Comparison of ENCODE assay signal across 11 cellular contexts in genomic region chr11:113249491-113249763, GRCh38.
DNase-seq lines count a peak whose midpoint lies in the region; ATAC-seq and TF ChIP-seq lines count a peak whose summit lies in the region.
"Had no signal": no experiment of that assay in that cellular context is flagged by ENCODE, and none has a peak within 500 bp of the region (broad histone marks: within the 10 kb centered on the region; RNA-seq: fewer than 3 reads in every experiment).

No MANE protein-coding gene starts in this region.

- ATAC-seq in DND-41 (ENCODE audit: insufficient read depth, low read depth) (no peak), T-cell (replicated peaks in 1 of 4) (no peak), HG03045 (IDR thresholded peaks at IDR 0.05; ENCODE audit: unreplicated experiment) (no peak)

- H4K20me1 ChIP-seq in DND-41 (ENCODE audit: insufficient read depth, low read length) (no peaks in the 10 kb centered on the region), OCI-LY1 (ENCODE audit: insufficient read depth, low read length) (no peaks in the 10 kb centered on the region)

- TF ChIP-seq CTCF in AG04449 (IDR thresholded peaks at IDR 0.05; ENCODE audit: insufficient read depth, low read length, missing control alignments), result peak; percentile 16
- TF ChIP-seq CTCF in DND-41 (IDR thresholded peaks at IDR 0.05; ENCODE audit: borderline replicate concordance, extremely low read depth, low read length, poor library complexity, severe bottlenecking), result peak; percentile 22
- TF ChIP-seq CTCF in OCI-LY1 (IDR thresholded peaks at IDR 0.05; ENCODE audit: low read length), result peak; percentile 30; the same call in 1 of the 2 replicates
- TF ChIP-seq CTCF in fibroblast of pulmonary artery (IDR thresholded peaks at IDR 0.05; ENCODE audit: low read length, missing control alignments), result peak; percentile 43

- H3K9me3 Mint-ChIP-seq in T-cell, result no peaks in the 10 kb centered on the region

- H3K27me3 Mint-ChIP-seq in T-cell, result peaks cover 17 to 35% of the 10 kb centered on the region in 2 donors

- CTCF ChIA-PET in AG04449 (lab: Yijun Ruan, JAX), result no interaction called here
- CTCF ChIA-PET in T-cell (lab: Charles Lee), result no interaction called here

- POLR2A ChIA-PET in AG04449 (lab: Yijun Ruan, JAX) (no interaction called here), T-cell (lab: Charles Lee) (no interaction called here)

- DNase-seq in AG04449 (ENCODE audit: low read depth, low spot score) (no peak), DND-41 (no peak), fibroblast of pulmonary artery (ENCODE audit: low read depth) (peak; percentile 14), KBM-7 (no peak), T-cell (no peak), GF-D8 (lab: John Stamatoyannopoulos, UW) (no peak)
- DNase-seq: NCI-H1436 treated with DMSO at 0.1 percent for 48 hours, sigmoid colon had no signal

- no peaks in the 10 kb centered on the region for H3K9me3 ChIP-seq in DND-41 (ENCODE audit: insufficient read depth, low read length, severe bottlenecking)
- H3K9me3 ChIP-seq in OCI-LY1 (ENCODE audit: low read length), result no peaks in the 10 kb centered on the region
- H3K9me3 ChIP-seq: sigmoid colon had no signal

- H3K4me1 ChIP-seq in DND-41 (ENCODE audit: insufficient read depth, low read length), result no peaks in the 10 kb centered on the region
- H3K4me1 ChIP-seq in OCI-LY1 (ENCODE audit: insufficient read depth, low read length, severe bottlenecking), result no peaks in the 10 kb centered on the region

- no peaks in the 10 kb centered on the region for H3K36me3 Mint-ChIP-seq in T-cell

- H3K36me3 ChIP-seq in DND-41 (ENCODE audit: insufficient read depth, low read length), result no peaks in the 10 kb centered on the region
- no peaks in the 10 kb centered on the region for H3K36me3 ChIP-seq in OCI-LY1 (ENCODE audit: insufficient read depth, low read length)
- H3K36me3 ChIP-seq: sigmoid colon had no signal

- no peaks in the 10 kb centered on the region for H3K27me3 ChIP-seq in DND-41 (ENCODE audit: insufficient read depth, low read length, poor library complexity)
- no peaks in the 10 kb centered on the region for H3K27me3 ChIP-seq in OCI-LY1 (ENCODE audit: insufficient read depth, low read length)
- H3K27me3 ChIP-seq: sigmoid colon had no signal

- H3K4me2 ChIP-seq in DND-41 (ENCODE audit: insufficient read depth, low read length), result no peak overlapping the region
- no peak overlapping the region for H3K4me2 ChIP-seq in OCI-LY1 (ENCODE audit: low read length)

- no peak overlapping the region for H3K27ac Mint-ChIP-seq in T-cell

- H3K79me2 ChIP-seq in DND-41 (ENCODE audit: insufficient read depth, low read length) (no peaks in the 10 kb centered on the region), OCI-LY1 (ENCODE audit: insufficient read depth, low read length) (no peaks in the 10 kb centered on the region)

- H3K9ac ChIP-seq in DND-41 (ENCODE audit: low read depth, low read length), result no peak overlapping the region
- H3K9ac ChIP-seq in OCI-LY1 (ENCODE audit: low read length), result no peak overlapping the region

- H2AFZ ChIP-seq in DND-41 (ENCODE audit: low read depth, low read length) (no peak overlapping the region), OCI-LY1 (ENCODE audit: low read length) (no peak overlapping the region)

- no peaks in the 10 kb centered on the region for H3F3A ChIP-seq in OCI-LY1 (ENCODE audit: insufficient read depth, low read length)

- H3K4me3 Mint-ChIP-seq in T-cell, result no peak overlapping the region

- in situ Hi-C loops in KBM-7 (cut with MboI; ENCODE audit: low pct_unique_long_range_greater_than_20kb, low sequenced_read_pairs), result no loop called here

- H3K4me1 Mint-ChIP-seq in T-cell, result no peaks in the 10 kb centered on the region

- H3K27ac ChIP-seq in DND-41 (ENCODE audit: low read length) (no peak overlapping the region), OCI-LY1 (ENCODE audit: low read depth, low read length, poor library complexity, severe bottlenecking) (no peak overlapping the region)
- H3K27ac ChIP-seq: sigmoid colon, SK-N-MC had no signal

- H3K4me3 ChIP-seq in AG04449 (ENCODE audit: low read depth, low read length) (no peak overlapping the region), DND-41 (ENCODE audit: low read depth in 1 of 2, low read length in 2 of 2) (no peak overlapping the region), OCI-LY1 (ENCODE audit: low read depth, low read length, poor library complexity, severe bottlenecking) (no peak overlapping the region), fibroblast of pulmonary artery (replicated peaks; ENCODE audit: low read depth, low read length) (no peak overlapping the region)
- H3K4me3 ChIP-seq: sigmoid colon, SK-N-MC had no signal

- H3K9me2 ChIP-seq in OCI-LY1 (ENCODE audit: low read depth, low read length), result no peaks in the 10 kb centered on the region
